ENCODE assay signal across 27 cellular contexts in genomic region chr15:95869920-95870319, GRCh38.
DNase-seq lines count a peak whose midpoint lies in the region; ATAC-seq, FAIRE-seq and TF ChIP-seq lines count a peak whose summit lies in the region.
"Had no signal": no experiment of that assay in that cellular context is flagged by ENCODE, and none has a peak within 500 bp of the region (broad histone marks: within the 10 kb centered on the region; RNA-seq: fewer than 3 reads in every experiment).

No MANE protein-coding gene starts in this region.

- H3K79me1 ChIP-seq in H1 (ENCODE audit: low read depth, low read length): no peaks in the 10 kb centered on the region

- no peaks in the 10 kb centered on the region for H3K23me2 ChIP-seq in H1 (ENCODE audit: low read depth, low read length)

- no peaks in the 10 kb centered on the region for H3K9me3 ChIP-seq in Loucy (ENCODE audit: insufficient read depth, low read depth, low read length)
- no peaks in the 10 kb centered on the region for H3K9me3 ChIP-seq in H1 (ENCODE audit: insufficient read depth in 2 of 2, low read depth in 1 of 2, low read length in 1 of 2)
- H3K9me3 ChIP-seq in PC-3 (ENCODE audit: low read length): no peaks in the 10 kb centered on the region
- H3K9me3 ChIP-seq: gastroesophageal sphincter, prostate gland, upper lobe of left lung had no signal

- H3K14ac ChIP-seq in H1 (ENCODE audit: insufficient read length): no peak overlapping the region

- H4K91ac ChIP-seq in H1 (replicated peaks; ENCODE audit: insufficient read length, low read length): no peak overlapping the region

- H3K27me3 ChIP-seq in Loucy (ENCODE audit: insufficient read depth, low read length, poor library complexity, severe bottlenecking) (no peaks in the 10 kb centered on the region), H1 (replicated peaks in 1 of 4; ENCODE audit: control insufficient read depth in 3 of 4, extremely low read depth in 1 of 4, insufficient read depth in 3 of 4, low read length in 3 of 4) (no peaks in the 10 kb centered on the region), PC-3 (ENCODE audit: low read length) (no peaks in the 10 kb centered on the region)
- H3K27me3 ChIP-seq: gastroesophageal sphincter, upper lobe of left lung had no signal

- TF ChIP-seq EP300 in H1 (IDR thresholded peaks at IDR 0.05; ENCODE audit: borderline replicate concordance in 1 of 2, low read depth in 2 of 2, low read length in 2 of 2): no peak

- H3K4me3 ChIP-seq in Loucy (ENCODE audit: low read length, poor library complexity, severe bottlenecking): peak overlapping the region; percentile 63
- H3K4me3 ChIP-seq in H1 (ENCODE audit: extremely low read depth in 1 of 4, insufficient read depth in 2 of 4, low read depth in 3 of 4, low read length in 4 of 4): no peak overlapping the region
- no peak overlapping the region for H3K4me3 ChIP-seq in PC-3 (ENCODE audit: low read length)
- H3K4me3 ChIP-seq: gastroesophageal sphincter, prostate gland, upper lobe of left lung had no signal

- peak overlapping the region; percentile 70 for H3K4me3 Mint-ChIP-seq in activated CD4-positive, alpha-beta T cell treated with anti-CD3 and anti-CD28 coated beads, Interleukin-2, amount 10 ng/mL, durations not matched to agents 24 days and 14 days
- no peak overlapping the region for H3K4me3 Mint-ChIP-seq in activated CD4-positive, alpha-beta T cell treated with anti-CD3 and anti-CD28 coated beads for 36 hours
- H3K4me3 Mint-ChIP-seq: activated naive CD8-positive, alpha-beta T cell; B cell; stimulated activated naive CD8-positive, alpha-beta T cell treated with anti-CD3 and anti-CD28 coated beads, Interleukin-15, Interleukin-2, amounts not matched to agents 100 ng/mL and 50 ng/mL, for 24 hours had no signal

- no peak overlapping the region for H2BK120ac ChIP-seq in H1 (replicated peaks; ENCODE audit: low read depth, low read length)

- no peak overlapping the region for H3K27ac ChIP-seq in H1 (ENCODE audit: low read depth, low read length)
- no peak overlapping the region for H3K27ac ChIP-seq in PC-3 (ENCODE audit: low read length)
- H3K27ac ChIP-seq: gastroesophageal sphincter, prostate gland, upper lobe of left lung had no signal

- no peak for TF ChIP-seq POLR2A in H1 (IDR thresholded peaks at IDR 0.05; ENCODE audit: control extremely low read depth in 1 of 2, low read depth in 2 of 2, low read length in 2 of 2)

- DNase-seq in activated CD4-positive, alpha-beta T cell treated with anti-CD3 and anti-CD28 coated beads, Interleukin-2, amount 10 ng/mL, durations not matched to agents 24 days and 14 days: peak; percentile 75
- no peak for DNase-seq in activated CD4-positive, alpha-beta T cell treated with anti-CD3 and anti-CD28 coated beads for 36 hours
- DNase-seq in H1 (ENCODE audit: low read depth in 1 of 2, low spot score in 2 of 2): no peak
- peak; percentile 9 for DNase-seq in retina
- DNase-seq in MV-4-11 (lab: John Stamatoyannopoulos, UW): no peak
- DNase-seq in PC-3: no peak
- DNase-seq: 8988T; activated CD4-positive, alpha-beta T cell treated with anti-CD3 and anti-CD28 coated beads, Interleukin-2, amount 50 U/mL, for 1 hour; effector CD8-positive, alpha-beta T cell; left cardiac atrium; mesendoderm; naive thymus-derived CD8-positive, alpha-beta T cell; NCI-H146; NCI-H69; Right ventricle myocardium superior; SW 1271; upper lobe of left lung had no signal

- CTCF ChIA-PET in activated CD4-positive, alpha-beta T cell treated with anti-CD3 and anti-CD28 coated beads for 36 hours (lab: Charles Lee): interaction anchor here (0.6 kb wide), 1 partner anchor 1201 kb away, joined by 3 read pairs; no protein-coding TSS in a partner anchor
- CTCF ChIA-PET in H1 (lab: Charles Lee; ENCODE audit: partially characterized antibody): interaction anchor here (0.6 to 1.0 kb wide), 3 partner anchors 9 to 214 kb away, joined by 3 read pairs; no protein-coding TSS in a partner anchor
- CTCF ChIA-PET in PC-3 (lab: Charles Lee): no interaction called here

- intact Hi-C loops in activated CD4-positive, alpha-beta T cell treated with anti-CD3 and anti-CD28 coated beads, Interleukin-2, amount 10 ng/mL, durations not matched to agents 24 days and 14 days (cut with micrococcal nuclease): loop anchor here (10.0 kb wide), 1 partner anchor 585 kb away; no protein-coding TSS in a partner anchor
- intact Hi-C loops in activated CD4-positive, alpha-beta T cell treated with anti-CD3 and anti-CD28 coated beads for 36 hours (cut with DNase I, micrococcal nuclease): no loop called here
- intact Hi-C loops in PC-3 (cut with micrococcal nuclease): no loop called here

- peak overlapping the region; percentile 68 for H3K9ac ChIP-seq in Loucy (ENCODE audit: low read depth, low read length, poor library complexity, severe bottlenecking)
- no peak overlapping the region for H3K9ac ChIP-seq in H1 (replicated peaks in 1 of 4; ENCODE audit: extremely low read depth in 1 of 4, low read depth in 3 of 4, low read length in 3 of 4)
- H3K9ac ChIP-seq in PC-3 (ENCODE audit: low read length): no peak overlapping the region

- H3K36me3 Mint-ChIP-seq in activated CD4-positive, alpha-beta T cell treated with anti-CD3 and anti-CD28 coated beads, Interleukin-2, amount 10 ng/mL, durations not matched to agents 24 days and 14 days (ENCODE audit: low read depth): peaks cover 2% of the 10 kb centered on the region
- H3K36me3 Mint-ChIP-seq in activated CD4-positive, alpha-beta T cell treated with anti-CD3 and anti-CD28 coated beads for 36 hours (ENCODE audit: low read depth): no peaks in the 10 kb centered on the region
- H3K36me3 Mint-ChIP-seq: activated naive CD8-positive, alpha-beta T cell; naive thymus-derived CD8-positive, alpha-beta T cell had no signal

- WGBS in H1 (ENCODE audit: extremely low coverage in 1 of 2, insufficient coverage in 1 of 2, insufficient read length in 1 of 2, insufficient replicate concordance in 2 of 2, low coverage in 1 of 2, low lambda C conversion rate in 2 of 2, missing lambda C conversion rate in 1 of 2), 2 experiments: 94% methylated on average over 5 of the region's 5 CpGs; no CpG with 5 or more reads in 1 of the 2 experiments

- no peak overlapping the region for H2BK5ac ChIP-seq in H1 (ENCODE audit: low read depth, low read length)

- no TSS peak for BruUV-seq in PC-3 (replicated peaks; lab: Mats Ljungman, UMichigan)

- H3K27me3 Mint-ChIP-seq in activated CD4-positive, alpha-beta T cell treated with anti-CD3 and anti-CD28 coated beads, Interleukin-2, amount 10 ng/mL, durations not matched to agents 24 days and 14 days: peaks cover 26% of the 10 kb centered on the region
- peaks cover 4% of the 10 kb centered on the region for H3K27me3 Mint-ChIP-seq in activated CD4-positive, alpha-beta T cell treated with anti-CD3 and anti-CD28 coated beads for 36 hours
- H3K27me3 Mint-ChIP-seq: activated naive CD8-positive, alpha-beta T cell; B cell had no signal

- H2BK12ac ChIP-seq in H1 (ENCODE audit: low read depth, low read length): no peak overlapping the region

- no peak overlapping the region for H3K56ac ChIP-seq in H1 (replicated peaks; ENCODE audit: insufficient read length, low read depth, low read length)

- H3K36me3 ChIP-seq in Loucy (ENCODE audit: insufficient read depth, low read length) (no peaks in the 10 kb centered on the region), H1 (ENCODE audit: control insufficient read depth in 2 of 4, insufficient read depth in 4 of 4, low read length in 3 of 4) (no peaks in the 10 kb centered on the region), PC-3 (ENCODE audit: low read depth, low read length) (no peaks in the 10 kb centered on the region)
- H3K36me3 ChIP-seq: gastroesophageal sphincter, prostate gland, upper lobe of left lung had no signal

- H3K4me1 ChIP-seq in Loucy (ENCODE audit: insufficient read depth, low read length, poor library complexity, severe bottlenecking) (peaks cover 95% of the 10 kb centered on the region), H1 (replicated peaks in 1 of 4; ENCODE audit: control insufficient read depth in 3 of 4, insufficient read depth in 4 of 4, low read length in 3 of 4) (peaks cover 0 to 3% (median 0%) of the 10 kb centered on the region in 4 experiments; a peak in 1 of 7 replicates), PC-3 (ENCODE audit: insufficient read depth, low read length) (peaks cover 17% of the 10 kb centered on the region)
- H3K4me1 ChIP-seq: gastroesophageal sphincter, prostate gland, upper lobe of left lung had no signal

- H3K4me2 ChIP-seq in Loucy (ENCODE audit: low read depth, low read length, poor library complexity, severe bottlenecking) (peak overlapping the region; percentile 68), H1 (ENCODE audit: insufficient read depth in 1 of 2, low read depth in 2 of 2, low read length in 2 of 2) (no peak overlapping the region), PC-3 (ENCODE audit: low read length) (no peak overlapping the region)

- no peak overlapping the region for H2AK5ac ChIP-seq in H1 (ENCODE audit: low read depth, low read length)

- H3F3A ChIP-seq in Loucy (ENCODE audit: low read depth): 0 out of 2 replicates have a peak, but pooled peaks cover 4% of the 10 kb centered on the region
- H3F3A ChIP-seq in PC-3 (ENCODE audit: low read length, unreplicated experiment): no peaks in the 10 kb centered on the region

- no peak for FAIRE-seq in H1 (lab: Jason Lieb, UNC)
- FAIRE-seq: HepG2 had no signal

- H2AFZ ChIP-seq in Loucy (ENCODE audit: low read length) (peak overlapping the region; percentile 16; the same call in 1 of the 2 replicates), H1 (ENCODE audit: low read length) (no peak overlapping the region), PC-3 (ENCODE audit: low read length) (no peak overlapping the region)

- H2BK20ac ChIP-seq in H1 (ENCODE audit: low read length): 0 out of 2 replicates have a peak overlapping the region, but pooled peaks have one; percentile 36

- no peak overlapping the region for H3K27ac Mint-ChIP-seq in activated CD4-positive, alpha-beta T cell treated with anti-CD3 and anti-CD28 coated beads, Interleukin-2, amount 10 ng/mL, durations not matched to agents 24 days and 14 days
- H3K27ac Mint-ChIP-seq in activated CD4-positive, alpha-beta T cell treated with anti-CD3 and anti-CD28 coated beads for 36 hours: no peak overlapping the region
- H3K27ac Mint-ChIP-seq: activated naive CD8-positive, alpha-beta T cell; B cell; stimulated activated naive CD8-positive, alpha-beta T cell treated with anti-CD3 and anti-CD28 coated beads, Interleukin-15, Interleukin-2, amounts not matched to agents 100 ng/mL and 50 ng/mL, for 24 hours had no signal

- no peak overlapping the region for H3K4ac ChIP-seq in H1 (replicated peaks; ENCODE audit: insufficient read length, low read depth, low read length)

- peaks cover 40% of the 10 kb centered on the region for H3K4me1 Mint-ChIP-seq in activated CD4-positive, alpha-beta T cell treated with anti-CD3 and anti-CD28 coated beads, Interleukin-2, amount 10 ng/mL, durations not matched to agents 24 days and 14 days
- H3K4me1 Mint-ChIP-seq in activated CD4-positive, alpha-beta T cell treated with anti-CD3 and anti-CD28 coated beads for 36 hours: peaks cover 4% of the 10 kb centered on the region
- H3K4me1 Mint-ChIP-seq: B cell had no signal

- H3K79me2 ChIP-seq in Loucy (ENCODE audit: insufficient read depth, low read length): no peaks in the 10 kb centered on the region
- no peaks in the 10 kb centered on the region for H3K79me2 ChIP-seq in H1 (ENCODE audit: control insufficient read depth in 1 of 2, insufficient read depth in 2 of 2, low read length in 2 of 2)
- no peaks in the 10 kb centered on the region for H3K79me2 ChIP-seq in PC-3 (ENCODE audit: low read length)

- no peaks in the 10 kb centered on the region for H3K9me2 ChIP-seq in Loucy (replicated peaks; ENCODE audit: low read depth, low read length)
- H3K9me2 ChIP-seq in PC-3 (replicated peaks; ENCODE audit: low read length): no peaks in the 10 kb centered on the region

- H3K18ac ChIP-seq in H1 (ENCODE audit: extremely low read depth, low read length): no peak overlapping the region

- no peaks in the 10 kb centered on the region for H3K9me3 Mint-ChIP-seq in activated CD4-positive, alpha-beta T cell treated with anti-CD3 and anti-CD28 coated beads, Interleukin-2, amount 10 ng/mL, durations not matched to agents 24 days and 14 days
- no peaks in the 10 kb centered on the region for H3K9me3 Mint-ChIP-seq in activated CD4-positive, alpha-beta T cell treated with anti-CD3 and anti-CD28 coated beads for 36 hours (ENCODE audit: low read depth)
- H3K9me3 Mint-ChIP-seq: naive thymus-derived CD8-positive, alpha-beta T cell; stimulated activated naive CD8-positive, alpha-beta T cell treated with anti-CD3 and anti-CD28 coated beads, Interleukin-15, Interleukin-2, amounts not matched to agents 100 ng/mL and 50 ng/mL, for 24 hours had no signal

- no peak overlapping the region for H4K8ac ChIP-seq in H1 (ENCODE audit: extremely low read depth, insufficient read depth, low read length)

- TF ChIP-seq CTCF in Loucy (conservative IDR thresholded peaks at IDR 0.05; ENCODE audit: low read length) (no peak), H1 (IDR thresholded peaks at IDR 0.05; ENCODE audit: control extremely low read depth in 1 of 3, insufficient read depth in 1 of 3, low read depth in 1 of 3, low read length in 3 of 3) (no peak), PC-3 (conservative IDR thresholded peaks at IDR 0.05; ENCODE audit: low read depth, low read length) (no peak)

- no peak overlapping the region for H3K23ac ChIP-seq in H1 (ENCODE audit: insufficient read length)

- POLR2A ChIA-PET in activated CD4-positive, alpha-beta T cell treated with anti-CD3 and anti-CD28 coated beads for 36 hours (lab: Charles Lee): no interaction called here
- POLR2A ChIA-PET in H1 (lab: Charles Lee; ENCODE audit: partially characterized antibody): no interaction called here
- POLR2A ChIA-PET in PC-3 (lab: Charles Lee; ENCODE audit: unreplicated experiment): no interaction called here

- H4K20me1 ChIP-seq in Loucy (ENCODE audit: insufficient read depth, low read length, poor library complexity, severe bottlenecking) (no peaks in the 10 kb centered on the region), H1 (replicated peaks in 1 of 2; ENCODE audit: control insufficient read depth in 1 of 2, insufficient read depth in 2 of 2, low read length in 2 of 2) (no peaks in the 10 kb centered on the region), PC-3 (ENCODE audit: low read length) (no peaks in the 10 kb centered on the region)

- H2BK15ac ChIP-seq in H1 (ENCODE audit: low read length): no peak overlapping the region; the same call in 1 of the 2 replicates

- ATAC-seq in activated CD4-positive, alpha-beta T cell treated with anti-CD3 and anti-CD28 coated beads for 36 hours: no peak
- no peak for ATAC-seq in HG02588 (IDR thresholded peaks at IDR 0.05; ENCODE audit: unreplicated experiment)
- ATAC-seq in PC-3: no peak
- ATAC-seq: esophagus mucosa; gastroesophageal sphincter; HCT116; HepG2; left cardiac atrium; naive thymus-derived CD8-positive, alpha-beta T cell had no signal

- H4K5ac ChIP-seq in H1 (ENCODE audit: insufficient read length, low read depth, low read length): no peak overlapping the region

- TF ChIP-seq RAD21 in H1 (IDR thresholded peaks at IDR 0.05 in 1 of 2, conservative IDR thresholded peaks at IDR 0.05 in 1 of 2; ENCODE audit: low read depth in 2 of 2, low read length in 2 of 2): no peak

Comparison
In these comparisons a context has a peak if more than half of its experiments do, and no peak if none do; other contexts are left out.
1. DNase-seq: peak in activated CD4-positive, alpha-beta T cell treated with anti-CD3 and anti-CD28 coated beads, Interleukin-2, amount 10 ng/mL, durations not matched to agents 24 days and 14 days (single experiment) and retina (single experiment); none in activated CD4-positive, alpha-beta T cell treated with anti-CD3 and anti-CD28 coated beads for 36 hours (single experiment), H1 (0 of 2), MV-4-11 (single experiment) and PC-3 (single experiment).